ENCODE assay signal across 1 cellular context in genomic region chr4:145694929-145695328, GRCh38.
TF ChIP-seq lines count a peak whose summit lies in the region.

No MANE protein-coding gene starts in this region.

TF ChIP-seq in IMR-90, 13 proteins besides CTCF, POLR2A, EP300 and RAD21:
- TF ChIP-seq MAZ (IDR thresholded peaks at IDR 0.05; ENCODE audit: borderline replicate concordance, low read depth, low read length): no peak
- TF ChIP-seq FOS (IDR thresholded peaks at IDR 0.05; ENCODE audit: low read depth, low read length): no peak
- TF ChIP-seq CEBPB (IDR thresholded peaks at IDR 0.05; ENCODE audit: low read depth, low read length): no peak
- no peak for TF ChIP-seq MXI1 (IDR thresholded peaks at IDR 0.05; ENCODE audit: borderline replicate concordance, low read depth, low read length)
- no peak for TF ChIP-seq USF2 (IDR thresholded peaks at IDR 0.05; ENCODE audit: low read depth, low read length)
- no peak for TF ChIP-seq CHD1 (IDR thresholded peaks at IDR 0.05; ENCODE audit: low read depth, low read length)
- TF ChIP-seq ELK1 (IDR thresholded peaks at IDR 0.05; ENCODE audit: borderline replicate concordance, low read depth, low read length): no peak
- TF ChIP-seq MAFK (IDR thresholded peaks at IDR 0.05; ENCODE audit: low read depth, low read length): no peak
- no peak for TF ChIP-seq RCOR1 (IDR thresholded peaks at IDR 0.05; ENCODE audit: insufficient replicate concordance, low read length)
- no peak for TF ChIP-seq RFX5 (IDR thresholded peaks at IDR 0.05; ENCODE audit: low read depth, low read length)
- TF ChIP-seq NFE2L2 (IDR thresholded peaks at IDR 0.05; ENCODE audit: low read depth, low read length): no peak
- no peak for TF ChIP-seq BHLHE40 (IDR thresholded peaks at IDR 0.05; ENCODE audit: low read depth, low read length)
- TF ChIP-seq SMC3 (IDR thresholded peaks at IDR 0.05; ENCODE audit: low read depth, low read length): no peak
